ENCODE assay signal across 8 cellular contexts in genomic region chr1:149636286-149637122, GRCh38. TPM values are rescaled to one million over a fixed set of nuclear protein-coding genes. Genes with fewer than 3 reads are reported as not detected.
DNase-seq lines count a peak whose midpoint lies in the region; ATAC-seq and TF ChIP-seq lines count a peak whose summit lies in the region.
"Not testable (repeated sequence)": the region's sequence is repeated elsewhere in the genome, so short reads cannot be mapped to it uniquely, and the experiment has no call there.

No MANE protein-coding gene starts in this region.

- not testable (repeated sequence) for H3F3A ChIP-seq in smooth muscle cell (ENCODE audit: low read depth)

- peak overlapping the region; percentile 96 for H3K9ac ChIP-seq in smooth muscle cell (ENCODE audit: low read depth)

- TF ChIP-seq CTCF in AG04450 (IDR thresholded peaks at IDR 0.05; ENCODE audit: low read depth, low read length); smooth muscle cell (IDR thresholded peaks at IDR 0.05; ENCODE audit: borderline replicate concordance, insufficient read depth, poor library complexity, severe bottlenecking): not testable (repeated sequence)

- 1% methylated on average over 40 of the region's 41 CpGs for WGBS in smooth muscle cell (ENCODE audit: low lambda C conversion rate)

- H2AFZ ChIP-seq in smooth muscle cell (ENCODE audit: low read depth): peak overlapping the region; percentile 87

- peak; percentile 97 for TF ChIP-seq POLR2A in GM19193 (IDR thresholded peaks at IDR 0.05; ENCODE audit: extremely low read depth, insufficient read depth, insufficient read length)

- peak overlapping the region; percentile 92 for H3K27ac ChIP-seq in AG04450 (ENCODE audit: low read depth, low read length)
- peak overlapping the region; percentile 91 for H3K27ac ChIP-seq in smooth muscle cell (ENCODE audit: low read depth)

- H4K20me1 ChIP-seq in smooth muscle cell (ENCODE audit: low read depth): not testable (repeated sequence)

- H3K4me2 ChIP-seq in smooth muscle cell: peak overlapping the region; percentile 83

- H3K79me2 ChIP-seq in smooth muscle cell (ENCODE audit: low read depth): not testable (repeated sequence)

- H3K36me3 ChIP-seq in smooth muscle cell (ENCODE audit: low read depth): not testable (repeated sequence)

- POLR2A ChIA-PET in AG04450 (lab: Yijun Ruan, JAX): not testable (repeated sequence)

- DNase-seq in AG04450 (ENCODE audit: low read depth, low spot score): peak; percentile 78
- DNase-seq in NCI-H446 (lab: John Stamatoyannopoulos, UW): peak; percentile 75 to 91
- DNase-seq in activated CD4-positive, CD25-positive, alpha-beta regulatory T cell treated with anti-CD3 and anti-CD28 coated beads, Interleukin-2, amount 50 U/mL, for 72 hours: peak; percentile 83
- peak; percentile 93 for DNase-seq in central memory CD4-positive, alpha-beta T cell
- DNase-seq in iris pigment epithelial cell (ENCODE audit: low read depth): peak; percentile 97
- DNase-seq in smooth muscle cell (lab: John Stamatoyannopoulos, UW; ENCODE audit: unreplicated experiment): peak; percentile 69

- H3K4me3 ChIP-seq in AG04450 (ENCODE audit: low read depth, low read length): peak overlapping the region; percentile 65
- H3K4me3 ChIP-seq in smooth muscle cell: peak overlapping the region; percentile 60

- H3K9me3 ChIP-seq in AG04450 (ENCODE audit: control insufficient read depth, insufficient read depth, low read length); smooth muscle cell (replicated peaks; ENCODE audit: low read depth): not testable (repeated sequence)

- peak; percentile 84 for ATAC-seq in HG03342 (IDR thresholded peaks at IDR 0.05; ENCODE audit: unreplicated experiment)

- CTCF ChIA-PET in AG04450 (lab: Charles Lee): not testable (repeated sequence)

- not testable (repeated sequence) for H3K4me1 ChIP-seq in smooth muscle cell (ENCODE audit: low read depth)

- not testable (repeated sequence) for H3K27me3 ChIP-seq in AG04450 (ENCODE audit: control insufficient read depth, insufficient read depth, low read length); smooth muscle cell (ENCODE audit: low read depth)

RNA-seq across cellular contexts. Expression of gene PPIAL4C, which starts 52.9 kb away (rescaled TPM):
- polyA plus RNA-seq in AG04450 (2011; rRNA removed) (not detected in 2 replicates), smooth muscle cell (not detected in 2 replicates)
- not detected in 2 replicates for polyA minus RNA-seq in AG04450 (2011; rRNA and poly(A)+ RNA removed)
- not detected in 2 replicates for total RNA-seq in smooth muscle cell

Comparison
In these comparisons a context has a peak if more than half of its experiments do, and no peak if none do; other contexts are left out.
1. Peak in every context shown above with its lines: DNase-seq, ATAC-seq, H3K4me3 ChIP-seq and H3K27ac ChIP-seq.